1 cellular context compared by ENCODE assay signal in the genomic region with DNA sequence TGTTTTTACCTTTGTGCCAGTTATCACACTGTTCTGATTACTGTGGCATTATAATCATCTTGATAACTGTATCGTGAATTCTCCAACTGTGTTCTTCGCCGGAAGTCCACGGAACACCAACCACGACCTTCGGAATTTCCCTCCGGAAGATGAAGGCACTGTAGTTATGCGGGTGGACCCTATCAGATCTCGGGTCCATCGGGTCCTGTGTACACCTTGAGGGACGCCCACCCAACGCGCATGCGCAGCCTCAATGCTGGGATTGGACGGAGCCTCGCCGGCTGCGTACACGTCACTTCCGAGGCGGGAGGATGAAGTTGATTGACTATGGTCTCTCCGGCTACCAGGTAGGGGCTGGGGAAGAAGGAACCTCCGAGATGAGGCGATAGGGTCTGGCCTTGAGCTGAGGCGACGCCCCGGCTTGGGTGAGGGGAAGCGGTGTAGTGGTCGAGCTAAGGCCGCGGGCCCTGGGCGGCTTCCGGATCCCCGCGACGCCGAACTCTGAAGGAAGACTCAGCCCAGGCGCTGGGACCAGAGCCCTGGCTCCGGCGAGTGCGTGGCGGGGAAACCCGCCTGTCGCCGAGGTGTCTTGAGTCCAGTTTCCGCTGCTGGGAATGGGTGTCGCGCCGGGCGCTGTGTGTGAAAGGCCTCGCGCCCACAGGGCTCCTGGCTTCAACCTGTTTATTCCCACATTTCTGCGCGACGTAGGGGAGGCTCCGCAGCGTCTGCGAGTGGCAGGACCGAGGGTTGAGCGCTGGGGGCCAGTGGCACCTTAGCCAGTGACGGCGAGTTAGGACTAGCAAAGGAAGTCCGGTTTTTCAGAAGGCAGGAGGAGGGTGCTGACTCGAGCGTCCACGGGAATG.
TF ChIP-seq lines count a peak whose summit lies in the region.

A gene with protein sequence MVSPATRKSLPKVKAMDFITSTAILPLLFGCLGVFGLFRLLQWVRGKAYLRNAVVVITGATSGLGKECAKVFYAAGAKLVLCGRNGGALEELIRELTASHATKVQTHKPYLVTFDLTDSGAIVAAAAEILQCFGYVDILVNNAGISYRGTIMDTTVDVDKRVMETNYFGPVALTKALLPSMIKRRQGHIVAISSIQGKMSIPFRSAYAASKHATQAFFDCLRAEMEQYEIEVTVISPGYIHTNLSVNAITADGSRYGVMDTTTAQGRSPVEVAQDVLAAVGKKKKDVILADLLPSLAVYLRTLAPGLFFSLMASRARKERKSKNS (plus strand): TSS at position 320 of the 863 bp plus-strand sequence. CDS start 8 bp downstream, at position 328.

TF ChIP-seq in K562, 482 proteins besides CTCF, POLR2A, EP300 and RAD21 (continued from another document and continues in another):
- TF ChIP-seq, protein P1, sequence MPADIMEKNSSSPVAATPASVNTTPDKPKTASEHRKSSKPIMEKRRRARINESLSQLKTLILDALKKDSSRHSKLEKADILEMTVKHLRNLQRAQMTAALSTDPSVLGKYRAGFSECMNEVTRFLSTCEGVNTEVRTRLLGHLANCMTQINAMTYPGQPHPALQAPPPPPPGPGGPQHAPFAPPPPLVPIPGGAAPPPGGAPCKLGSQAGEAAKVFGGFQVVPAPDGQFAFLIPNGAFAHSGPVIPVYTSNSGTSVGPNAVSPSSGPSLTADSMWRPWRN (IDR thresholded peaks at IDR 0.05; ENCODE audit: low read depth): no peak
- TF ChIP-seq, protein P2, sequence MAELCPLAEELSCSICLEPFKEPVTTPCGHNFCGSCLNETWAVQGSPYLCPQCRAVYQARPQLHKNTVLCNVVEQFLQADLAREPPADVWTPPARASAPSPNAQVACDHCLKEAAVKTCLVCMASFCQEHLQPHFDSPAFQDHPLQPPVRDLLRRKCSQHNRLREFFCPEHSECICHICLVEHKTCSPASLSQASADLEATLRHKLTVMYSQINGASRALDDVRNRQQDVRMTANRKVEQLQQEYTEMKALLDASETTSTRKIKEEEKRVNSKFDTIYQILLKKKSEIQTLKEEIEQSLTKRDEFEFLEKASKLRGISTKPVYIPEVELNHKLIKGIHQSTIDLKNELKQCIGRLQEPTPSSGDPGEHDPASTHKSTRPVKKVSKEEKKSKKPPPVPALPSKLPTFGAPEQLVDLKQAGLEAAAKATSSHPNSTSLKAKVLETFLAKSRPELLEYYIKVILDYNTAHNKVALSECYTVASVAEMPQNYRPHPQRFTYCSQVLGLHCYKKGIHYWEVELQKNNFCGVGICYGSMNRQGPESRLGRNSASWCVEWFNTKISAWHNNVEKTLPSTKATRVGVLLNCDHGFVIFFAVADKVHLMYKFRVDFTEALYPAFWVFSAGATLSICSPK (IDR thresholded peaks at IDR 0.05; ENCODE audit: borderline replicate concordance): no peak
- TF ChIP-seq ZNF551 (CRISPR knock-in tag; IDR thresholded peaks at IDR 0.05) (no peak), KLF6 (CRISPR knock-in tag; IDR thresholded peaks at IDR 0.05; ENCODE audit: borderline replicate concordance) (no peak), CEBPG (CRISPR knock-in tag; IDR thresholded peaks at IDR 0.05) (no peak), CEBPG (tag; conservative IDR thresholded peaks at IDR 0.05 in 1 of 2, IDR thresholded peaks at IDR 0.05 in 1 of 2) (no peak), ZKSCAN3 (CRISPR knock-in tag; IDR thresholded peaks at IDR 0.05) (no peak), GABPA (tag; conservative IDR thresholded peaks at IDR 0.05; ENCODE audit: low read depth) (peak; percentile 93), SRSF9 (IDR thresholded peaks at IDR 0.05; ENCODE audit: borderline replicate concordance, low read depth, low read length) (no peak), BRF1 (IDR thresholded peaks at IDR 0.05; ENCODE audit: borderline replicate concordance, extremely low read depth, insufficient read length) (no peak), SMAD3 (CRISPR knock-in tag; conservative IDR thresholded peaks at IDR 0.05) (no peak), RHOXF2B (CRISPR knock-in tag; conservative IDR thresholded peaks at IDR 0.05) (no peak), ZNF57 (CRISPR knock-in tag; IDR thresholded peaks at IDR 0.05) (no peak), ZNF75A (CRISPR knock-in tag; IDR thresholded peaks at IDR 0.05) (no peak), ELF1 (tag; IDR thresholded peaks at IDR 0.05) (no peak; the same call in 1 of the 2 replicates), MAFF (IDR thresholded peaks at IDR 0.05; ENCODE audit: low read length) (no peak), HMGN3 (IDR thresholded peaks at IDR 0.05; ENCODE audit: borderline replicate concordance, extremely low read depth, insufficient read length, low read depth, low read length) (peak; percentile 75), ATF7 (IDR thresholded peaks at IDR 0.05) (peak; percentile 51; the same call in 1 of the 2 replicates), POLR2AphosphoS2 (IDR thresholded peaks at IDR 0.05; ENCODE audit: low read length) (no peak), SMAD1 (IDR thresholded peaks at IDR 0.05; ENCODE audit: low read depth, low read length, partially characterized antibody) (no peak), PHF20 (IDR thresholded peaks at IDR 0.05; ENCODE audit: partially characterized antibody) (peak; percentile 43), JUND (IDR thresholded peaks at IDR 0.05; ENCODE audit: borderline replicate concordance, low read depth, low read length) (peak; percentile 48; the same call in 1 of the 2 replicates), JUND (tag; IDR thresholded peaks at IDR 0.05; ENCODE audit: borderline replicate concordance, low read depth, low read length) (no peak; the same call in 2 of the 3 replicates), KDM5B (IDR thresholded peaks at IDR 0.05; ENCODE audit: insufficient replicate concordance, low read depth, low read length) (peak; percentile 71), STAT6 (CRISPR knock-in tag; IDR thresholded peaks at IDR 0.05) (no peak), ZBTB2 (IDR thresholded peaks at IDR 0.05) (peak; percentile 98), HOMEZ (CRISPR knock-in tag; IDR thresholded peaks at IDR 0.05) (no peak), NR2F6 (CRISPR knock-in tag; IDR thresholded peaks at IDR 0.05) (no peak), RBM34 (IDR thresholded peaks at IDR 0.05; ENCODE audit: borderline replicate concordance, insufficient read depth, low read length) (no peak), NELFE (IDR thresholded peaks at IDR 0.05; ENCODE audit: insufficient read depth, insufficient read length) (no peak)
- TF ChIP-seq, protein P3, sequence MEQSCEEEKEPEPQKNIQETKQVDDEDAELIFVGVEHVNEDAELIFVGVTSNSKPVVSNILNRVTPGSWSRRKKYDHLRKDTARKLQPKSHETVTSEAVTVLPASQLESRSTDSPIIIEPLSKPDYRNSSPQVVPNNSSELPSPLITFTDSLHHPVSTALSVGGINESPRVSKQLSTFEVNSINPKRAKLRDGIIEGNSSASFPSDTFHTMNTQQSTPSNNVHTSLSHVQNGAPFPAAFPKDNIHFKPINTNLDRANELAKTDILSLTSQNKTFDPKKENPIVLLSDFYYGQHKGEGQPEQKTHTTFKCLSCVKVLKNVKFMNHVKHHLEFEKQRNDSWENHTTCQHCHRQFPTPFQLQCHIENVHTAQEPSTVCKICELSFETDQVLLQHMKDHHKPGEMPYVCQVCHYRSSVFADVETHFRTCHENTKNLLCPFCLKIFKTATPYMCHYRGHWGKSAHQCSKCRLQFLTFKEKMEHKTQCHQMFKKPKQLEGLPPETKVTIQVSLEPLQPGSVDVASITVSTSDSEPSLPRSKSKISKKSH (CRISPR knock-in tag; IDR thresholded peaks at IDR 0.05): no peak
- TF ChIP-seq, protein P4, sequence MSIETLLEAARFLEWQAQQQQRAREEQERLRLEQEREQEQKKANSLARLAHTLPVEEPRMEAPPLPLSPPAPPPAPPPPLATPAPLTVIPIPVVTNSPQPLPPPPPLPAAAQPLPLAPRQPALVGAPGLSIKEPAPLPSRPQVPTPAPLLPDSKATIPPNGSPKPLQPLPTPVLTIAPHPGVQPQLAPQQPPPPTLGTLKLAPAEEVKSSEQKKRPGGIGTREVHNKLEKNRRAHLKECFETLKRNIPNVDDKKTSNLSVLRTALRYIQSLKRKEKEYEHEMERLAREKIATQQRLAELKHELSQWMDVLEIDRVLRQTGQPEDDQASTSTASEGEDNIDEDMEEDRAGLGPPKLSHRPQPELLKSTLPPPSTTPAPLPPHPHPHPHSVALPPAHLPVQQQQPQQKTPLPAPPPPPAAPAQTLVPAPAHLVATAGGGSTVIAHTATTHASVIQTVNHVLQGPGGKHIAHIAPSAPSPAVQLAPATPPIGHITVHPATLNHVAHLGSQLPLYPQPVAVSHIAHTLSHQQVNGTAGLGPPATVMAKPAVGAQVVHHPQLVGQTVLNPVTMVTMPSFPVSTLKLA (conservative IDR thresholded peaks at IDR 0.05): peak in 1 of 2 experiments; percentile 67; a peak in 2 of 4 replicates
- TF ChIP-seq, protein P5, sequence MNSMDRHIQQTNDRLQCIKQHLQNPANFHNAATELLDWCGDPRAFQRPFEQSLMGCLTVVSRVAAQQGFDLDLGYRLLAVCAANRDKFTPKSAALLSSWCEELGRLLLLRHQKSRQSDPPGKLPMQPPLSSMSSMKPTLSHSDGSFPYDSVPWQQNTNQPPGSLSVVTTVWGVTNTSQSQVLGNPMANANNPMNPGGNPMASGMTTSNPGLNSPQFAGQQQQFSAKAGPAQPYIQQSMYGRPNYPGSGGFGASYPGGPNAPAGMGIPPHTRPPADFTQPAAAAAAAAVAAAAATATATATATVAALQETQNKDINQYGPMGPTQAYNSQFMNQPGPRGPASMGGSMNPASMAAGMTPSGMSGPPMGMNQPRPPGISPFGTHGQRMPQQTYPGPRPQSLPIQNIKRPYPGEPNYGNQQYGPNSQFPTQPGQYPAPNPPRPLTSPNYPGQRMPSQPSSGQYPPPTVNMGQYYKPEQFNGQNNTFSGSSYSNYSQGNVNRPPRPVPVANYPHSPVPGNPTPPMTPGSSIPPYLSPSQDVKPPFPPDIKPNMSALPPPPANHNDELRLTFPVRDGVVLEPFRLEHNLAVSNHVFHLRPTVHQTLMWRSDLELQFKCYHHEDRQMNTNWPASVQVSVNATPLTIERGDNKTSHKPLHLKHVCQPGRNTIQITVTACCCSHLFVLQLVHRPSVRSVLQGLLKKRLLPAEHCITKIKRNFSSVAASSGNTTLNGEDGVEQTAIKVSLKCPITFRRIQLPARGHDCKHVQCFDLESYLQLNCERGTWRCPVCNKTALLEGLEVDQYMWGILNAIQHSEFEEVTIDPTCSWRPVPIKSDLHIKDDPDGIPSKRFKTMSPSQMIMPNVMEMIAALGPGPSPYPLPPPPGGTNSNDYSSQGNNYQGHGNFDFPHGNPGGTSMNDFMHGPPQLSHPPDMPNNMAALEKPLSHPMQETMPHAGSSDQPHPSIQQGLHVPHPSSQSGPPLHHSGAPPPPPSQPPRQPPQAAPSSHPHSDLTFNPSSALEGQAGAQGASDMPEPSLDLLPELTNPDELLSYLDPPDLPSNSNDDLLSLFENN (IDR thresholded peaks at IDR 0.05; ENCODE audit: low read depth in 2 of 2, low read length in 2 of 2): no peak
- TF ChIP-seq, protein P6, sequence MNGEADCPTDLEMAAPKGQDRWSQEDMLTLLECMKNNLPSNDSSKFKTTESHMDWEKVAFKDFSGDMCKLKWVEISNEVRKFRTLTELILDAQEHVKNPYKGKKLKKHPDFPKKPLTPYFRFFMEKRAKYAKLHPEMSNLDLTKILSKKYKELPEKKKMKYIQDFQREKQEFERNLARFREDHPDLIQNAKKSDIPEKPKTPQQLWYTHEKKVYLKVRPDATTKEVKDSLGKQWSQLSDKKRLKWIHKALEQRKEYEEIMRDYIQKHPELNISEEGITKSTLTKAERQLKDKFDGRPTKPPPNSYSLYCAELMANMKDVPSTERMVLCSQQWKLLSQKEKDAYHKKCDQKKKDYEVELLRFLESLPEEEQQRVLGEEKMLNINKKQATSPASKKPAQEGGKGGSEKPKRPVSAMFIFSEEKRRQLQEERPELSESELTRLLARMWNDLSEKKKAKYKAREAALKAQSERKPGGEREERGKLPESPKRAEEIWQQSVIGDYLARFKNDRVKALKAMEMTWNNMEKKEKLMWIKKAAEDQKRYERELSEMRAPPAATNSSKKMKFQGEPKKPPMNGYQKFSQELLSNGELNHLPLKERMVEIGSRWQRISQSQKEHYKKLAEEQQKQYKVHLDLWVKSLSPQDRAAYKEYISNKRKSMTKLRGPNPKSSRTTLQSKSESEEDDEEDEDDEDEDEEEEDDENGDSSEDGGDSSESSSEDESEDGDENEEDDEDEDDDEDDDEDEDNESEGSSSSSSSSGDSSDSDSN (IDR thresholded peaks at IDR 0.05; ENCODE audit: borderline replicate concordance in 1 of 2, low read depth in 2 of 2, low read length in 2 of 2): 0 out of 4 replicates have a peak, but pooled peaks of 1 of the 2 experiments have one; percentile 41
